ENCODE assay signal across 11 cellular contexts in genomic region chr6:142913036-142913510, GRCh38. TPM values are rescaled to one million over a fixed set of nuclear protein-coding genes. Genes with fewer than 3 reads are reported as not detected.
DNase-seq lines count a peak whose midpoint lies in the region; ATAC-seq, FAIRE-seq and TF ChIP-seq lines count a peak whose summit lies in the region.
"Had no signal": no experiment of that assay in that cellular context is flagged by ENCODE, and none has a peak within 500 bp of the region (broad histone marks: within the 10 kb centered on the region; RNA-seq: fewer than 3 reads in every experiment).

No MANE protein-coding gene starts in this region.

- H3K9ac ChIP-seq in SK-N-SH = no peak overlapping the region

- ATAC-seq in activated CD4-positive, CD25-positive, alpha-beta regulatory T cell treated with anti-CD3 and anti-CD28 coated beads, Interleukin-2, amount 50 U/mL, for 24 hours = peak; percentile 70 to 72
- peak; percentile 72 for ATAC-seq in HG02852 (IDR thresholded peaks at IDR 0.05; ENCODE audit: unreplicated experiment)

- H3K27ac ChIP-seq in small intestine (ENCODE audit: low read depth in 1 of 2, low read length in 1 of 2) = peak overlapping the region; percentile 43 to 85
- no peak overlapping the region for H3K27ac ChIP-seq in WERI-Rb-1
- H3K27ac ChIP-seq in SK-N-SH (ENCODE audit: low read depth in 2 of 2, low read length in 1 of 2) = no peak overlapping the region
- H3K27ac ChIP-seq: 22Rv1, colonic mucosa, SK-N-MC had no signal

- H3K9me3 ChIP-seq in small intestine (ENCODE audit: control insufficient read depth, low read depth) (no peaks in the 10 kb centered on the region), WERI-Rb-1 (ENCODE audit: severe bottlenecking) (no peaks in the 10 kb centered on the region), SK-N-SH (no peaks in the 10 kb centered on the region)
- H3K9me3 ChIP-seq: colonic mucosa had no signal

- H4K20me1 ChIP-seq in SK-N-SH (ENCODE audit: insufficient read depth) = no peaks in the 10 kb centered on the region

- H3K27me3 ChIP-seq in small intestine (ENCODE audit: control insufficient read depth in 2 of 2, insufficient read depth in 2 of 2, low read length in 2 of 2) (no peaks in the 10 kb centered on the region), WERI-Rb-1 (ENCODE audit: insufficient read depth, low read depth, severe bottlenecking) (no peaks in the 10 kb centered on the region), SK-N-SH (ENCODE audit: insufficient read depth) (no peaks in the 10 kb centered on the region)
- H3K27me3 ChIP-seq: colonic mucosa had no signal

- H3K36me3 ChIP-seq in small intestine (ENCODE audit: control insufficient read depth in 2 of 2, insufficient read depth in 2 of 2, low read length in 2 of 2) (no peaks in the 10 kb centered on the region), WERI-Rb-1 (no peaks in the 10 kb centered on the region), SK-N-SH (replicated peaks in 1 of 2; ENCODE audit: control insufficient read depth in 1 of 2, insufficient read depth in 2 of 2, low read length in 1 of 2) (peaks cover 0 to 7% of the 10 kb centered on the region in 2 experiments)
- H3K36me3 ChIP-seq: colonic mucosa had no signal

- H3K79me2 ChIP-seq in SK-N-SH (ENCODE audit: insufficient read depth) = peaks cover 26% of the 10 kb centered on the region

- no peaks in the 10 kb centered on the region for H3K9me2 ChIP-seq in SK-N-SH

- no peak overlapping the region for H2AFZ ChIP-seq in SK-N-SH (ENCODE audit: low read depth)

- H3K4me3 ChIP-seq in small intestine (ENCODE audit: low read depth in 1 of 2, low read length in 2 of 2) = no peak overlapping the region
- no peak overlapping the region for H3K4me3 ChIP-seq in WERI-Rb-1 (ENCODE audit: low read depth, low read length)
- no peak overlapping the region for H3K4me3 ChIP-seq in SK-N-SH (ENCODE audit: low read depth in 2 of 2, low read length in 1 of 2)
- H3K4me3 ChIP-seq: colonic mucosa, SK-N-MC had no signal

- CTCF ChIA-PET in SK-N-SH (lab: Yijun Ruan, JAX) = no interaction called here

- no peak for DNase-seq in activated CD4-positive, CD25-positive, alpha-beta regulatory T cell treated with anti-CD3 and anti-CD28 coated beads, Interleukin-2, amount 50 U/mL, for 72 hours
- DNase-seq in NOMO-1 treated with dmso at 0.1 percent for 144 hours (lab: John Stamatoyannopoulos, UW; ENCODE audit: unreplicated experiment) (peak; percentile 24), small intestine (no peak), WERI-Rb-1 (no peak), hepatic stellate cell (ENCODE audit: low spot score) (no peak), SK-N-SH (no peak)
- DNase-seq: colonic mucosa had no signal

- no peak for FAIRE-seq in small intestine (lab: Jason Lieb, UNC)

- TF ChIP-seq CTCF in WERI-Rb-1 (IDR thresholded peaks at IDR 0.05; ENCODE audit: low read depth, low read length) = no peak
- no peak for TF ChIP-seq CTCF in SK-N-SH (IDR thresholded peaks at IDR 0.05)

- TF ChIP-seq EP300 in SK-N-SH (IDR thresholded peaks at IDR 0.05; ENCODE audit: borderline replicate concordance in 1 of 2, low read depth in 1 of 2, low read length in 1 of 2) = no peak

- TF ChIP-seq RAD21 in SK-N-SH (IDR thresholded peaks at IDR 0.05; ENCODE audit: low read length) = no peak

- peaks cover 0 to 3% of the 10 kb centered on the region in 2 donors for H3K4me1 ChIP-seq in small intestine (ENCODE audit: control insufficient read depth in 2 of 2, insufficient read depth in 1 of 2, low read depth in 1 of 2, low read length in 1 of 2)
- peaks cover 0 to 2% of the 10 kb centered on the region in 2 experiments; a peak in 1 of 4 replicates for H3K4me1 ChIP-seq in SK-N-SH (ENCODE audit: control insufficient read depth in 1 of 2, insufficient read depth in 2 of 2, low read depth in 1 of 2, low read length in 1 of 2)
- H3K4me1 ChIP-seq: colonic mucosa had no signal

- POLR2A ChIA-PET in SK-N-SH (lab: Yijun Ruan, JAX) = no interaction called here

- no peak overlapping the region for H3K4me2 ChIP-seq in SK-N-SH

- no peaks in the 10 kb centered on the region for H3F3A ChIP-seq in SK-N-SH (replicated peaks; ENCODE audit: insufficient read depth)

- 72 to 92% (median 74%) methylated on average over 5 of the region's 5 CpGs for WGBS in small intestine, 3 donors
- 98% methylated on average over 5 of the region's 5 CpGs for WGBS in SK-N-SH (ENCODE audit: low lambda C conversion rate)

TF ChIP-seq in SK-N-SH, 30 proteins besides CTCF, POLR2A, EP300 and RAD21:
- TF ChIP-seq CHD2 (IDR thresholded peaks at IDR 0.05; ENCODE audit: low read length, partially characterized antibody) = no peak
- TF ChIP-seq IRF3 (IDR thresholded peaks at IDR 0.05; ENCODE audit: low read depth, low read length) = no peak
- TF ChIP-seq RXRA (IDR thresholded peaks at IDR 0.05; ENCODE audit: borderline replicate concordance, low read depth) = no peak
- no peak for TF ChIP-seq TEAD4 (IDR thresholded peaks at IDR 0.05; ENCODE audit: borderline replicate concordance, insufficient read depth)
- TF ChIP-seq PBX3 (IDR thresholded peaks at IDR 0.05) = no peak
- no peak for TF ChIP-seq TAF1 (IDR thresholded peaks at IDR 0.05; ENCODE audit: borderline replicate concordance, low read depth, low read length)
- TF ChIP-seq GATA2 (CRISPR knock-in tag; IDR thresholded peaks at IDR 0.05) = no peak
- no peak for TF ChIP-seq NRF1 (IDR thresholded peaks at IDR 0.05; ENCODE audit: low read depth, low read length)
- TF ChIP-seq SIN3A (IDR thresholded peaks at IDR 0.05; ENCODE audit: borderline replicate concordance, low read depth, low read length) = no peak
- TF ChIP-seq RCOR1 (IDR thresholded peaks at IDR 0.05; ENCODE audit: low read length) = no peak

RNA-seq across cellular contexts. Expression of gene HIVEP2, which starts 31.9 kb away (rescaled TPM):
- polyA plus RNA-seq in small intestine = 1 to 10 TPM; 1.9 to 3.5 (median 2.7) TPM
- polyA plus RNA-seq in SK-N-SH (2012; rRNA removed) = 2.5 and 2.8 TPM in 2 replicates
- 2.9 TPM in 2 replicates for polyA plus RNA-seq in SK-N-SH (2012; cell fraction: cytosol; rRNA removed)
- 5.1 and 6.3 TPM in 2 replicates for polyA plus RNA-seq in SK-N-SH (2012; cell fraction: nucleus; rRNA removed)

Comparison
In these comparisons a context has a peak if more than half of its experiments do, and no peak if none do; other contexts are left out.
1. H3K27ac ChIP-seq: peak in small intestine (2 of 2); none in WERI-Rb-1 (single experiment) and SK-N-SH (0 of 2).